In the genomic region with DNA sequence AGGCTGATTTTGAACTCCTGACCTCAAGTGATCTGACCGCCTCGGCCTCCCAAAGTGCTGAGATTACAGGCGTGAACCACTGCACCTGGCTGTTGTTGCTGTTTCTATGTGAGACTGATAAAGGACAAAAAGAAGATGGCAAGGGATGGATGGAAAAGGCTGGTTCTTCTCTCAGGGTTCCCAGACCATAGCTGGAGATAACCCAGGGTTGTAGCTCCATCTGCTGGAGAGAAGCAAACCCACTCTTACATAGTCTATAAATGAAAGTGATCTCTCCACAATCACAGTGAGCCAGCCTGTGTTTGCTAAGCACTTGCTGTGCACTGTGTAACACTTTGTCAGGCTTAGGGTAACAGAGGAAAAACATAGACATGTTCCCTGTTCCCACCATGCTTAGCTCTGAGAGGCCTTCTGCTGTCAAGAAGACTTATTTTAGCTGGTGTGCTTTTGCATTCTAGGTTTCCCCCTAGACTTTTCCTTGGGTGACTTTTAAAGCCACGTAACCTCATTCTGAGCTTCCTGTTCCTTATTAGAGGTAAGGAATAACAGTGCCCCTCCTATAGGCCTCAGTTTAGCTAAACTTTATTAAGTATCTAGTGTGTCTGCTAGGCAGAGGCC, we compare ENCODE assay signal across 8 cellular contexts. TPM values are rescaled to one million over a fixed set of nuclear protein-coding genes. Genes with fewer than 3 reads are reported as not detected.
DNase-seq lines count a peak whose midpoint lies in the region; ATAC-seq and TF ChIP-seq lines count a peak whose summit lies in the region.

No MANE protein-coding gene starts in this region.

- H3K4me2 ChIP-seq in DND-41 (ENCODE audit: insufficient read depth, low read length): peak overlapping the region; percentile 25; the same call in 1 of the 2 replicates
- peak overlapping the region; percentile 30; the same call in 1 of the 2 replicates for H3K4me2 ChIP-seq in OCI-LY7 (ENCODE audit: low read length)

- H3K9ac ChIP-seq in DND-41 (ENCODE audit: low read depth, low read length): no peak overlapping the region

- peaks cover 16% of the 10 kb centered on the region; the same call in 1 of the 2 replicates for H3K79me2 ChIP-seq in DND-41 (ENCODE audit: insufficient read depth, low read length)
- no peaks in the 10 kb centered on the region for H3K79me2 ChIP-seq in OCI-LY7 (ENCODE audit: insufficient read depth, low read depth, low read length)

- BruUV-seq in OCI-LY7 (replicated peaks; lab: Mats Ljungman, UMichigan): no TSS peak

- ATAC-seq in DND-41 (ENCODE audit: insufficient read depth, low read depth) (peak; percentile 100), GM21515 (IDR thresholded peaks at IDR 0.05; ENCODE audit: unreplicated experiment) (peak; percentile 79), upper lobe of right lung (peak; percentile 93)

- TF ChIP-seq CTCF in DND-41 (IDR thresholded peaks at IDR 0.05; ENCODE audit: borderline replicate concordance, extremely low read depth, low read length, poor library complexity, severe bottlenecking): peak; percentile 91
- TF ChIP-seq CTCF in OCI-LY7 (conservative IDR thresholded peaks at IDR 0.05; ENCODE audit: low read length): peak; percentile 86
- peak; percentile 86 for TF ChIP-seq CTCF in upper lobe of right lung (IDR thresholded peaks at IDR 0.05)

- no peaks in the 10 kb centered on the region for H3K9me2 ChIP-seq in OCI-LY7 (ENCODE audit: insufficient read depth, low read length)

- H3K27me3 ChIP-seq in DND-41 (ENCODE audit: insufficient read depth, low read length, poor library complexity) (no peaks in the 10 kb centered on the region), upper lobe of right lung (no peaks in the 10 kb centered on the region)

- H3K27ac ChIP-seq in DND-41 (ENCODE audit: low read length): no peak overlapping the region
- H3K27ac ChIP-seq in OCI-LY7 (ENCODE audit: low read depth, low read length, poor library complexity, severe bottlenecking): no peak overlapping the region
- no peak overlapping the region for H3K27ac ChIP-seq in upper lobe of right lung

- POLR2A ChIA-PET in OCI-LY7 (lab: Charles Lee): interaction anchor here (0.6 to 1.3 kb wide), 5 partner anchors 12 to 143 kb away, joined by 3 to 5 read pairs (median 4); no protein-coding TSS in a partner anchor

- intact Hi-C loops in OCI-LY7 (cut with micrococcal nuclease; ENCODE audit: unreplicated experiment) (loop anchor here (1.0 to 5.0 kb wide), 5 partner anchors 49 to 387 kb away; a partner anchor contains a TSS), upper lobe of right lung (cut with DNase I) (loop anchor here (10.0 kb wide), 1 partner anchor 229 kb away; no protein-coding TSS in a partner anchor)

- no peak overlapping the region for H3K4me3 ChIP-seq in DND-41 (ENCODE audit: low read depth in 1 of 2, low read length in 2 of 2)
- H3K4me3 ChIP-seq in OCI-LY7 (ENCODE audit: low read depth, low read length, poor library complexity, severe bottlenecking): no peak overlapping the region
- H3K4me3 ChIP-seq in upper lobe of right lung: no peak overlapping the region

- no peak overlapping the region for H2AFZ ChIP-seq in DND-41 (ENCODE audit: low read depth, low read length)
- no peak overlapping the region for H2AFZ ChIP-seq in OCI-LY7 (ENCODE audit: low read length)

- H3K36me3 ChIP-seq in DND-41 (ENCODE audit: insufficient read depth, low read length): no peaks in the 10 kb centered on the region
- H3K36me3 ChIP-seq in OCI-LY7 (ENCODE audit: insufficient read depth, low read length): no peaks in the 10 kb centered on the region
- H3K36me3 ChIP-seq in upper lobe of right lung: no peaks in the 10 kb centered on the region

- H3K4me1 ChIP-seq in DND-41 (ENCODE audit: insufficient read depth, low read length): no peaks in the 10 kb centered on the region
- H3K4me1 ChIP-seq in OCI-LY7 (ENCODE audit: insufficient read depth, low read length, poor library complexity, severe bottlenecking): peaks cover 28% of the 10 kb centered on the region
- H3K4me1 ChIP-seq in upper lobe of right lung: peaks cover 41% of the 10 kb centered on the region

- peaks cover 47% of the 10 kb centered on the region for H4K20me1 ChIP-seq in DND-41 (ENCODE audit: insufficient read depth, low read length)
- H4K20me1 ChIP-seq in OCI-LY7 (ENCODE audit: insufficient read depth, low read length): no peaks in the 10 kb centered on the region

- DNase-seq in DND-41 (peak; percentile 63), HuH-7.5 (ENCODE audit: low spot score) (peak; percentile 53), OCI-LY7 (ENCODE audit: low spot score) (peak; percentile 79), fibroblast of the conjunctiva (ENCODE audit: low read depth) (peak; percentile 70), non-pigmented ciliary epithelial cell (ENCODE audit: low read depth) (peak; percentile 53), upper lobe of right lung (no peak)
- peak; percentile 50 to 59 for DNase-seq in activated T-cell treated with anti-CD3 and anti-CD28 coated beads, Interleukin-2, amount 50 U/mL, for 48 hours

- CTCF ChIA-PET in OCI-LY7 (lab: Charles Lee; ENCODE audit: unreplicated experiment): interaction anchor here (1.0 to 1.8 kb wide), 4 partner anchors 9 to 52 kb away, joined by 3 to 7 read pairs (median 6); no protein-coding TSS in a partner anchor

- H3K9me3 ChIP-seq in DND-41 (ENCODE audit: insufficient read depth, low read length, severe bottlenecking): no peaks in the 10 kb centered on the region
- H3K9me3 ChIP-seq in OCI-LY7 (ENCODE audit: low read length): no peaks in the 10 kb centered on the region
- H3K9me3 ChIP-seq in upper lobe of right lung: no peaks in the 10 kb centered on the region

RNA-seq across cellular contexts. Expression of a gene that starts 49.7 kb away (rescaled TPM):
- 33.6 and 53.3 TPM in 2 replicates for total RNA-seq in OCI-LY7 (2014; rRNA removed; shearing (Covaris generic))
- 66.6 and 74.7 TPM in 2 replicates for total RNA-seq in OCI-LY7 (2022)
- total RNA-seq in upper lobe of right lung: 97.6 TPM
